Comparison of ENCODE assay signal across 1 cellular context in the genomic region with DNA sequence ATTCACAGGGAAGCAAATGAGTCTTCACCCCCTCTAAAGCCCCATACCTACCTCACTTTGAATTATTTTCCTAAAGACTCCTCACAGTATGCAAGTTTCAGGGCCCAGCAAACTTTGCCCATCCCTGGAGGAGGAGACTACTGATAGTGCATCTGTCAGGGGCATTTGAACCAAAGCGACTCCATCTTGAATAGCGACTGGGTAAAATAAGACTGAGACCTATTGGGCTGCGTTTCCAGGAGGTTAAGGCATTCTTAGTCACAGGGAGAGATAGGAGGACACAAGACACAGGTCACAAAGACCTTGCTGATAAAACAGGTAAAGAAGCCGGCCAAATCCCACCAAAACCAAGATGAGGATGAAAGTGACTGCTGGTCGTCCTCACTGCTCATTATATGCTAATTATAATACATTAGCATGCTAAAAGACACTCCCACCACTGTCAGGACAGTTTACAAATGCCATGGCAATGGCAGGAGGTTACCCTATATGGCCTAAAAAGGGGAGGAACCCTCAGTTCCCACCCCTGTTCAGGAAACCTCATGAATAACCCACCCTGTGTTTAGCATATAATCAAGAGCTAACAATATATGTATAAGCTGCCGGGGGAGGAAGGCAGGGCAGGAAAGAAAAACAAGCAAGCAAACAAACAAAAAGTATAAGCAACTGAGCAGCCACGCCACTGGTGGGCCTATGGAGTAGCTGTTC.
TF ChIP-seq lines count a peak whose summit lies in the region.

No MANE protein-coding gene starts in this region.

TF ChIP-seq in K562, 482 proteins besides CTCF, POLR2A, EP300 and RAD21 (continued from another document and continues in another):
- TF ChIP-seq, protein P1, sequence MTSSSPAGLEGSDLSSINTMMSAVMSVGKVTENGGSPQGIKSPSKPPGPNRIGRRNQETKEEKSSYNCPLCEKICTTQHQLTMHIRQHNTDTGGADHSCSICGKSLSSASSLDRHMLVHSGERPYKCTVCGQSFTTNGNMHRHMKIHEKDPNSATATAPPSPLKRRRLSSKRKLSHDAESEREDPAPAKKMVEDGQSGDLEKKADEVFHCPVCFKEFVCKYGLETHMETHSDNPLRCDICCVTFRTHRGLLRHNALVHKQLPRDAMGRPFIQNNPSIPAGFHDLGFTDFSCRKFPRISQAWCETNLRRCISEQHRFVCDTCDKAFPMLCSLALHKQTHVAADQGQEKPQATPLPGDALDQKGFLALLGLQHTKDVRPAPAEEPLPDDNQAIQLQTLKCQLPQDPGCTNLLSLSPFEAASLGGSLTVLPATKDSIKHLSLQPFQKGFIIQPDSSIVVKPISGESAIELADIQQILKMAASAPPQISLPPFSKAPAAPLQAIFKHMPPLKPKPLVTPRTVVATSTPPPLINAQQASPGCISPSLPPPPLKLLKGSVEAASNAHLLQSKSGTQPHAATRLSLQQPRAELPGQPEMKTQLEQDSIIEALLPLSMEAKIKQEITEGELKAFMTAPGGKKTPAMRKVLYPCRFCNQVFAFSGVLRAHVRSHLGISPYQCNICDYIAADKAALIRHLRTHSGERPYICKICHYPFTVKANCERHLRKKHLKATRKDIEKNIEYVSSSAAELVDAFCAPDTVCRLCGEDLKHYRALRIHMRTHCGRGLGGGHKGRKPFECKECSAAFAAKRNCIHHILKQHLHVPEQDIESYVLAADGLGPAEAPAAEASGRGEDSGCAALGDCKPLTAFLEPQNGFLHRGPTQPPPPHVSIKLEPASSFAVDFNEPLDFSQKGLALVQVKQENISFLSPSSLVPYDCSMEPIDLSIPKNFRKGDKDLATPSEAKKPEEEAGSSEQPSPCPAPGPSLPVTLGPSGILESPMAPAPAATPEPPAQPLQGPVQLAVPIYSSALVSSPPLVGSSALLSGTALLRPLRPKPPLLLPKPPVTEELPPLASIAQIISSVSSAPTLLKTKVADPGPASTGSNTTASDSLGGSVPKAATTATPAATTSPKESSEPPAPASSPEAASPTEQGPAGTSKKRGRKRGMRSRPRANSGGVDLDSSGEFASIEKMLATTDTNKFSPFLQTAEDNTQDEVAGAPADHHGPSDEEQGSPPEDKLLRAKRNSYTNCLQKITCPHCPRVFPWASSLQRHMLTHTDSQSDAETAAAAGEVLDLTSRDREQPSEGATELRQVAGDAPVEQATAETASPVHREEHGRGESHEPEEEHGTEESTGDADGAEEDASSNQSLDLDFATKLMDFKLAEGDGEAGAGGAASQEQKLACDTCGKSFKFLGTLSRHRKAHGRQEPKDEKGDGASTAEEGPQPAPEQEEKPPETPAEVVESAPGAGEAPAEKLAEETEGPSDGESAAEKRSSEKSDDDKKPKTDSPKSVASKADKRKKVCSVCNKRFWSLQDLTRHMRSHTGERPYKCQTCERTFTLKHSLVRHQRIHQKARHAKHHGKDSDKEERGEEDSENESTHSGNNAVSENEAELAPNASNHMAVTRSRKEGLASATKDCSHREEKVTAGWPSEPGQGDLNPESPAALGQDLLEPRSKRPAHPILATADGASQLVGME (CRISPR knock-in tag; IDR thresholded peaks at IDR 0.05): 0 out of 2 replicates have a peak, but pooled peaks have one; percentile 33
- TF ChIP-seq, protein P2, sequence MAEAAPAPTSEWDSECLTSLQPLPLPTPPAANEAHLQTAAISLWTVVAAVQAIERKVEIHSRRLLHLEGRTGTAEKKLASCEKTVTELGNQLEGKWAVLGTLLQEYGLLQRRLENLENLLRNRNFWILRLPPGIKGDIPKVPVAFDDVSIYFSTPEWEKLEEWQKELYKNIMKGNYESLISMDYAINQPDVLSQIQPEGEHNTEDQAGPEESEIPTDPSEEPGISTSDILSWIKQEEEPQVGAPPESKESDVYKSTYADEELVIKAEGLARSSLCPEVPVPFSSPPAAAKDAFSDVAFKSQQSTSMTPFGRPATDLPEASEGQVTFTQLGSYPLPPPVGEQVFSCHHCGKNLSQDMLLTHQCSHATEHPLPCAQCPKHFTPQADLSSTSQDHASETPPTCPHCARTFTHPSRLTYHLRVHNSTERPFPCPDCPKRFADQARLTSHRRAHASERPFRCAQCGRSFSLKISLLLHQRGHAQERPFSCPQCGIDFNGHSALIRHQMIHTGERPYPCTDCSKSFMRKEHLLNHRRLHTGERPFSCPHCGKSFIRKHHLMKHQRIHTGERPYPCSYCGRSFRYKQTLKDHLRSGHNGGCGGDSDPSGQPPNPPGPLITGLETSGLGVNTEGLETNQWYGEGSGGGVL (CRISPR knock-in tag; IDR thresholded peaks at IDR 0.05): peak; percentile 75; the same call in 1 of the 2 replicates
- TF ChIP-seq ZNF780A (CRISPR knock-in tag; IDR thresholded peaks at IDR 0.05) (no peak), LARP7 (IDR thresholded peaks at IDR 0.05) (no peak), TBP (optimal IDR thresholded peaks at IDR 0.05; ENCODE audit: low read depth, low read length) (no peak), TGIF2 (CRISPR knock-in tag; IDR thresholded peaks at IDR 0.05) (no peak), RBM34 (IDR thresholded peaks at IDR 0.05; ENCODE audit: borderline replicate concordance, insufficient read depth, low read length) (no peak), EGR1 (conservative IDR thresholded peaks at IDR 0.05) (no peak), ELF2 (CRISPR knock-in tag; IDR thresholded peaks at IDR 0.05) (peak; percentile 60; the same call in 1 of the 2 replicates), JUND (IDR thresholded peaks at IDR 0.05; ENCODE audit: borderline replicate concordance, low read depth, low read length) (no peak), JUND (tag; IDR thresholded peaks at IDR 0.05; ENCODE audit: borderline replicate concordance, low read depth, low read length) (peak; percentile 44; the same call in 1 of the 3 replicates), ZNF436 (CRISPR knock-in tag; IDR thresholded peaks at IDR 0.05) (no peak), SAP30 (IDR thresholded peaks at IDR 0.05; ENCODE audit: borderline replicate concordance, insufficient read depth, low read depth, low read length, poor library complexity, severe bottlenecking) (no peak), HBP1 (CRISPR knock-in tag; IDR thresholded peaks at IDR 0.05) (no peak), ZMIZ1 (IDR thresholded peaks at IDR 0.05; ENCODE audit: low read depth in 2 of 2, low read length in 2 of 2) (no peak), KHSRP (IDR thresholded peaks at IDR 0.05) (no peak), PYGO2 (tag; IDR thresholded peaks at IDR 0.05) (peak; percentile 92), IRF2 (CRISPR knock-in tag; IDR thresholded peaks at IDR 0.05) (no peak), CBX5 (IDR thresholded peaks at IDR 0.05; ENCODE audit: borderline replicate concordance, low read depth) (no peak), FOXK2 (conservative IDR thresholded peaks at IDR 0.05 in 1 of 2, IDR thresholded peaks at IDR 0.05 in 1 of 2; ENCODE audit: low read depth in 2 of 2) (no peak), RCOR1 (IDR thresholded peaks at IDR 0.05; ENCODE audit: borderline replicate concordance in 1 of 2, low read depth in 2 of 2, low read length in 2 of 2) (no peak), TRIM28 (IDR thresholded peaks at IDR 0.05) (no peak), CEBPZ (IDR thresholded peaks at IDR 0.05; ENCODE audit: borderline replicate concordance, low read depth, low read length) (no peak), TEAD1 (CRISPR knock-in tag; IDR thresholded peaks at IDR 0.05) (peak in 1 of 2 experiments; percentile 91; a peak in 2 of 4 replicates), HNRNPUL1 (IDR thresholded peaks at IDR 0.05; ENCODE audit: low read length) (no peak), ZNF197 (CRISPR knock-in tag; IDR thresholded peaks at IDR 0.05; ENCODE audit: low read depth) (0 out of 2 replicates have a peak, but pooled peaks have one; percentile 71)
- TF ChIP-seq, protein P3, sequence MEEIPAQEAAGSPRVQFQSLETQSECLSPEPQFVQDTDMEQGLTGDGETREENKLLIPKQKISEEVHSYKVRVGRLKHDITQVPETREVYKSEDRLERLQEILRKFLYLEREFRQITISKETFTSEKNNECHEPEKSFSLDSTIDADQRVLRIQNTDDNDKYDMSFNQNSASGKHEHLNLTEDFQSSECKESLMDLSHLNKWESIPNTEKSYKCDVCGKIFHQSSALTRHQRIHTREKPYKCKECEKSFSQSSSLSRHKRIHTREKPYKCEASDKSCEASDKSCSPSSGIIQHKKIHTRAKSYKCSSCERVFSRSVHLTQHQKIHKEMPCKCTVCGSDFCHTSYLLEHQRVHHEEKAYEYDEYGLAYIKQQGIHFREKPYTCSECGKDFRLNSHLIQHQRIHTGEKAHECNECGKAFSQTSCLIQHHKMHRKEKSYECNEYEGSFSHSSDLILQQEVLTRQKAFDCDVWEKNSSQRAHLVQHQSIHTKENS (CRISPR knock-in tag; IDR thresholded peaks at IDR 0.05): no peak
- TF ChIP-seq, protein P4, sequence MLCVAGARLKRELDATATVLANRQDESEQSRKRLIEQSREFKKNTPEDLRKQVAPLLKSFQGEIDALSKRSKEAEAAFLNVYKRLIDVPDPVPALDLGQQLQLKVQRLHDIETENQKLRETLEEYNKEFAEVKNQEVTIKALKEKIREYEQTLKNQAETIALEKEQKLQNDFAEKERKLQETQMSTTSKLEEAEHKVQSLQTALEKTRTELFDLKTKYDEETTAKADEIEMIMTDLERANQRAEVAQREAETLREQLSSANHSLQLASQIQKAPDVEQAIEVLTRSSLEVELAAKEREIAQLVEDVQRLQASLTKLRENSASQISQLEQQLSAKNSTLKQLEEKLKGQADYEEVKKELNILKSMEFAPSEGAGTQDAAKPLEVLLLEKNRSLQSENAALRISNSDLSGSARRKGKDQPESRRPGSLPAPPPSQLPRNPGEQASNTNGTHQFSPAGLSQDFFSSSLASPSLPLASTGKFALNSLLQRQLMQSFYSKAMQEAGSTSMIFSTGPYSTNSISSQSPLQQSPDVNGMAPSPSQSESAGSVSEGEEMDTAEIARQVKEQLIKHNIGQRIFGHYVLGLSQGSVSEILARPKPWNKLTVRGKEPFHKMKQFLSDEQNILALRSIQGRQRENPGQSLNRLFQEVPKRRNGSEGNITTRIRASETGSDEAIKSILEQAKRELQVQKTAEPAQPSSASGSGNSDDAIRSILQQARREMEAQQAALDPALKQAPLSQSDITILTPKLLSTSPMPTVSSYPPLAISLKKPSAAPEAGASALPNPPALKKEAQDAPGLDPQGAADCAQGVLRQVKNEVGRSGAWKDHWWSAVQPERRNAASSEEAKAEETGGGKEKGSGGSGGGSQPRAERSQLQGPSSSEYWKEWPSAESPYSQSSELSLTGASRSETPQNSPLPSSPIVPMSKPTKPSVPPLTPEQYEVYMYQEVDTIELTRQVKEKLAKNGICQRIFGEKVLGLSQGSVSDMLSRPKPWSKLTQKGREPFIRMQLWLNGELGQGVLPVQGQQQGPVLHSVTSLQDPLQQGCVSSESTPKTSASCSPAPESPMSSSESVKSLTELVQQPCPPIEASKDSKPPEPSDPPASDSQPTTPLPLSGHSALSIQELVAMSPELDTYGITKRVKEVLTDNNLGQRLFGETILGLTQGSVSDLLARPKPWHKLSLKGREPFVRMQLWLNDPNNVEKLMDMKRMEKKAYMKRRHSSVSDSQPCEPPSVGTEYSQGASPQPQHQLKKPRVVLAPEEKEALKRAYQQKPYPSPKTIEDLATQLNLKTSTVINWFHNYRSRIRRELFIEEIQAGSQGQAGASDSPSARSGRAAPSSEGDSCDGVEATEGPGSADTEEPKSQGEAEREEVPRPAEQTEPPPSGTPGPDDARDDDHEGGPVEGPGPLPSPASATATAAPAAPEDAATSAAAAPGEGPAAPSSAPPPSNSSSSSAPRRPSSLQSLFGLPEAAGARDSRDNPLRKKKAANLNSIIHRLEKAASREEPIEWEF (CRISPR knock-in tag; IDR thresholded peaks at IDR 0.05): peak; percentile 60; the same call in 1 of the 2 replicates
